30 cellular contexts compared by ENCODE assay signal in the genomic region with DNA sequence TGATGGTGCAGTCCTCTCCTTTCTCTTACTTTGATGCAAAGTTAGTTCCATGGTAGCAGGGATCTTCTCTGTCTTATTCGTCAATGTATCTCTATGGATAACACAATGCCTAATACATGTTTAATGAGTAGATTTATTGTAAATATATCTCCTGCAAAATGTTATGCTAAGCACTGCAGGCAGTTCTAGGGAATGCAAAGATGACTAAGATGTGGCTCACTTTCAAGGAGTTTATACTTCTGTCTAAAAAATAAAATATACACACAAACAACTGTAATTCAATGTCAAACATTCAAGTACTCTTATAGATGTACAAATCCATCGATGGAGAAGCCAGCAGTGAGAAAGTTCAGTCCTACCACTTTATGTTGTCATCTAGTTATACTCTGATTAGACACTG.
"Had no signal": no experiment of that assay in that cellular context is flagged by ENCODE, and none has a peak within 500 bp of the region (broad histone marks: within the 10 kb centered on the region; RNA-seq: fewer than 3 reads in every experiment).

No MANE protein-coding gene starts in this region.

- ATAC-seq: left colon; left lung; lower lobe of right lung; natural killer cell; psoas muscle; right lobe of liver; stimulated activated naive B cell treated with anti-CD40 and anti-IgM and Interleukin-4, amounts not matched to agents 10 μg/mL and 1 μg/mL and 100 μg/mL, for 72 hours; stimulated activated naive CD8-positive, alpha-beta T cell treated with anti-CD3 and anti-CD28 coated beads, Interleukin-15, Interleukin-2, amounts not matched to agents 100 U/mL and 50 U/mL, for 24 hours had no signal

- DNase-seq: hippocampal formation; immature natural killer cell; kidney; left colon; left lung; lower lobe of right lung; mammary epithelial cell; mesendoderm; naive B cell; natural killer cell; nephron progenitor cell; occipital lobe; psoas muscle; right lobe of liver; stimulated activated CD4-positive, alpha-beta T cell treated with anti-CD3 and anti-CD28 coated beads, Interleukin-12 subunit alpha, Interleukin-12 subunit beta, amount 100 ng/mL, for 4 hours; stimulated activated CD4-positive, alpha-beta T cell treated with anti-CD3 and anti-CD28 coated beads, Interleukin-15, amount 100 ng/mL, for 24 hours; stimulated activated CD4-positive, alpha-beta T cell treated with anti-CD3 and anti-CD28 coated beads, Interleukin-2, amount 100 ng/mL, for 24 hours; stimulated activated CD4-positive, alpha-beta T cell treated with anti-CD3 and anti-CD28 coated beads, Interleukin-4, amount 100 ng/mL, for 1 hour; stimulated activated naive B cell treated with anti-CD40 and anti-IgM and Interleukin-4, amounts not matched to agents 10 μg/mL and 1 μg/mL and 100 μg/mL, for 72 hours; stimulated activated naive CD8-positive, alpha-beta T cell treated with anti-CD3 and anti-CD28 coated beads, Interleukin-15, Interleukin-2, amounts not matched to agents 100 U/mL and 50 U/mL, for 24 hours; stomach; testis; thyroid gland; transverse colon; upper lobe of left lung had no signal

- H3K4me3 ChIP-seq: left lung, lower lobe of right lung, neural progenitor cell, psoas muscle, right lobe of liver, skin epidermis, stomach, testis, thyroid gland, transverse colon, upper lobe of left lung, vagina had no signal

- H3K79me2 ChIP-seq: parathyroid adenoma had no signal

- H2AFZ ChIP-seq: neural progenitor cell, parathyroid adenoma had no signal

- H3K9ac ChIP-seq: neural progenitor cell, parathyroid adenoma had no signal

- H3K9me3 ChIP-seq: left lung, lower lobe of right lung, neutrophil, psoas muscle, right lobe of liver, stomach, testis, thyroid gland, transverse colon, upper lobe of left lung, vagina had no signal

- H3K4me2 ChIP-seq: neural progenitor cell had no signal

- H3K27me3 ChIP-seq: left lung, neural progenitor cell, neutrophil, right lobe of liver, stomach, testis, thyroid gland, transverse colon, upper lobe of left lung, vagina had no signal

- H3K4me1 ChIP-seq: left lung, lower lobe of right lung, neural progenitor cell, parathyroid adenoma, psoas muscle, right lobe of liver, stomach, testis, thyroid gland, transverse colon, upper lobe of left lung, vagina had no signal

- H3K27ac ChIP-seq: left lung, lower lobe of right lung, neural progenitor cell, neutrophil, parathyroid adenoma, psoas muscle, right lobe of liver, skin epidermis, stomach, testis, thyroid gland, transverse colon, upper lobe of left lung, vagina had no signal

- H3K36me3 ChIP-seq: left lung, lower lobe of right lung, neural progenitor cell, neutrophil, right lobe of liver, stomach, thyroid gland, transverse colon, upper lobe of left lung, vagina had no signal
